In genomic region chr11:3738723-3739122, GRCh38 we compare ENCODE assay signal across 28 cellular contexts.
"Had no signal": no experiment of that assay in that cellular context is flagged by ENCODE, and none has a peak within 500 bp of the region (broad histone marks: within the 10 kb centered on the region; RNA-seq: fewer than 3 reads in every experiment).

No MANE protein-coding gene starts in this region.

- H3K4me3 Mint-ChIP-seq: activated B cell treated with CpG ODN at 0.5 μM for 24 hours; activated CD4-positive, alpha-beta memory T cell treated with anti-CD3 and anti-CD28 coated beads, Interleukin-2, amount 10 ng/mL, durations not matched to agents 7 days and 5 days; activated naive CD8-positive, alpha-beta T cell treated with anti-CD3 and anti-CD28 coated beads, Interleukin-2, amount 50 U/mL, for 24 hours; memory B cell; nephron; T-helper 17 cell had no signal

- H3K27ac Mint-ChIP-seq: activated B cell treated with CpG ODN at 0.5 μM for 24 hours; activated CD4-positive, alpha-beta memory T cell treated with anti-CD3 and anti-CD28 coated beads, Interleukin-2, amount 10 ng/mL, durations not matched to agents 7 days and 5 days; activated naive CD8-positive, alpha-beta T cell treated with anti-CD3 and anti-CD28 coated beads, Interleukin-2, amount 50 U/mL, for 24 hours; memory B cell; nephron; T-helper 17 cell had no signal

- ATAC-seq: activated naive CD8-positive, alpha-beta T cell treated with anti-CD3 and anti-CD28 coated beads, Interleukin-2, amount 50 U/mL, for 24 hours; body of pancreas; left ventricle myocardium superior; pancreas; T-helper 17 cell had no signal

- H3K27ac ChIP-seq: body of pancreas, cardiac muscle cell, gastroesophageal sphincter, pancreas, psoas muscle, right atrium auricular region, stomach, transverse colon had no signal

- H3K27me3 Mint-ChIP-seq: activated B cell treated with CpG ODN at 0.5 μM for 24 hours; activated CD4-positive, alpha-beta memory T cell treated with anti-CD3 and anti-CD28 coated beads, Interleukin-2, amount 10 ng/mL, durations not matched to agents 7 days and 5 days; activated naive CD8-positive, alpha-beta T cell treated with anti-CD3 and anti-CD28 coated beads, Interleukin-2, amount 50 U/mL, for 24 hours; memory B cell; T-helper 17 cell had no signal

- H3K27me3 ChIP-seq: body of pancreas, cardiac muscle cell, gastroesophageal sphincter, neutrophil, pancreas, right atrium auricular region, stomach, transverse colon had no signal

- H3K9me3 Mint-ChIP-seq: activated B cell treated with CpG ODN at 0.5 μM for 24 hours; activated CD4-positive, alpha-beta memory T cell treated with anti-CD3 and anti-CD28 coated beads, Interleukin-2, amount 10 ng/mL, durations not matched to agents 7 days and 5 days; activated naive CD8-positive, alpha-beta T cell treated with anti-CD3 and anti-CD28 coated beads, Interleukin-2, amount 50 U/mL, for 24 hours; memory B cell; nephron had no signal

- DNase-seq: activated B cell treated with CpG ODN at 0.5 μM for 24 hours; activated CD4-positive, alpha-beta memory T cell treated with anti-CD3 and anti-CD28 coated beads, Interleukin-2, amount 10 ng/mL, durations not matched to agents 7 days and 5 days; activated CD4-positive, alpha-beta T cell treated with anti-CD3 and anti-CD28 coated beads for 4 hours; activated CD8-positive, alpha-beta memory T cell treated with anti-CD3 and anti-CD28 coated beads, Interleukin-2, amount 50 U/mL, for 4 hours; activated effector memory CD4-positive, alpha-beta T cell treated with anti-CD3 and anti-CD28 coated beads, Interleukin-2, amount 50 U/mL, for 16 hours; activated naive CD4-positive, alpha-beta T cell treated with anti-CD3 and anti-CD28 coated beads, Interleukin-2, amount 50 U/mL, for 16 hours; activated naive CD8-positive, alpha-beta T cell treated with anti-CD3 and anti-CD28 coated beads, Interleukin-2, amount 50 U/mL, for 24 hours; anterior cingulate cortex; body of pancreas; dermis blood vessel endothelial cell; effector CD8-positive, alpha-beta T cell; erythroblast; head of caudate nucleus; hypothalamus; left ventricle myocardium superior; pancreas; psoas muscle; stimulated activated CD4-positive, alpha-beta T cell treated with anti-CD3 and anti-CD28 coated beads, Interleukin-12 subunit alpha, Interleukin-12 subunit beta, amount 100 ng/mL, for 4 hours; stimulated activated CD4-positive, alpha-beta T cell treated with anti-CD3 and anti-CD28 coated beads, Interleukin-4, amount 100 ng/mL, for 4 hours; stomach; T-helper 17 cell; transverse colon had no signal

- H3K9me3 ChIP-seq: body of pancreas, gastroesophageal sphincter, neutrophil, pancreas, psoas muscle, right atrium auricular region, stomach, transverse colon had no signal

- H3K4me1 Mint-ChIP-seq: activated B cell treated with CpG ODN at 0.5 μM for 24 hours; activated naive CD8-positive, alpha-beta T cell treated with anti-CD3 and anti-CD28 coated beads, Interleukin-2, amount 50 U/mL, for 24 hours; memory B cell; nephron; T-helper 17 cell had no signal

- H3K4me1 ChIP-seq: body of pancreas, gastroesophageal sphincter, pancreas, right atrium auricular region, transverse colon had no signal

- H3K4me3 ChIP-seq: body of pancreas, cardiac muscle cell, gastroesophageal sphincter, pancreas, psoas muscle, right atrium auricular region, stomach, transverse colon had no signal
